In genomic region chr12:111330800-111331752, GRCh38 we compare ENCODE assay signal across 9 cellular contexts. TPM values are rescaled to one million over a fixed set of nuclear protein-coding genes. Genes with fewer than 3 reads are reported as not detected.
DNase-seq lines count a peak whose midpoint lies in the region; ATAC-seq, FAIRE-seq and TF ChIP-seq lines count a peak whose summit lies in the region.
"Had no signal": no experiment of that assay in that cellular context is flagged by ENCODE, and none has a peak within 500 bp of the region (broad histone marks: within the 10 kb centered on the region; RNA-seq: fewer than 3 reads in every experiment).

No MANE protein-coding gene starts in this region.

- DNase-seq in ACHN (peak; percentile 82), GM12864 (ENCODE audit: low read depth) (no peak), NCI-H2227 treated with DMSO at 0.1 percent for 48 hours (lab: John Stamatoyannopoulos, UW) (peak; percentile 45), GM12878 (ENCODE audit: low read depth, low spot score) (no peak), left colon (no peak), esophagus muscularis mucosa (ENCODE audit: extremely low spot score) (no peak)

- RAD21 ChIA-PET in GM12878 (lab: Charles Lee; ENCODE audit: unreplicated experiment), result interaction anchor here (0.6 to 1.2 kb wide), 2 partner anchors 16 to 121 kb away, joined by 3 to 16 read pairs; no protein-coding TSS in a partner anchor

- SMC1A ChIA-PET in GM12878 (lab: Charles Lee; ENCODE audit: uncharacterized antibody, unreplicated experiment), result interaction anchor here (0.9 to 2.4 kb wide), 5 partner anchors 65 to 208 kb away, joined by 3 to 7 read pairs (median 3); no protein-coding TSS in a partner anchor

- no peaks in the 10 kb centered on the region for H3K9me3 ChIP-seq in GM12878 (replicated peaks; ENCODE audit: control insufficient read depth, insufficient read depth, low read length)
- no peaks in the 10 kb centered on the region for H3K9me3 ChIP-seq in esophagus muscularis mucosa

- in situ Hi-C loops in ACHN (cut with HindIII; ENCODE audit: low pct_ligation_motif_present, low pct_unique_long_range_greater_than_20kb, low sequenced_read_pairs), result no loop called here
- in situ Hi-C loops in GM12878 (cut with MboI), result loop anchor here (5.0 kb wide), 1 partner anchor 116 kb away; no protein-coding TSS in a partner anchor

- TF ChIP-seq EP300 in GM12878 (IDR thresholded peaks at IDR 0.05; ENCODE audit: borderline replicate concordance in 1 of 2, control insufficient read depth in 1 of 2, low read depth in 2 of 2, low read length in 2 of 2) (no peak), esophagus muscularis mucosa (IDR thresholded peaks at IDR 0.05) (no peak)

- no peaks in the 10 kb centered on the region for H3K79me2 ChIP-seq in GM12878 (ENCODE audit: control insufficient read depth, insufficient read depth, low read length)

- H3K4me2 ChIP-seq in GM12878 (ENCODE audit: control insufficient read depth, insufficient read depth), result no peak overlapping the region

- H4K20me1 ChIP-seq in GM12878 (ENCODE audit: control insufficient read depth, insufficient read depth), result no peaks in the 10 kb centered on the region

- no peak for TF ChIP-seq POLR2A in GM12878 (IDR thresholded peaks at IDR 0.05; ENCODE audit: low read depth, low read length)
- no peak for TF ChIP-seq POLR2A in esophagus muscularis mucosa (IDR thresholded peaks at IDR 0.05; ENCODE audit: low read depth)

- no peak overlapping the region for H2AFZ ChIP-seq in GM12878 (ENCODE audit: control insufficient read depth, low read depth, low read length)

- POLR2A ChIA-PET in GM12878 (lab: Charles Lee), result no interaction called here

- CTCF ChIA-PET in GM12878 (lab: Yijun Ruan, JAX), result interaction anchor here (0.7 to 2.0 kb wide), 11 partner anchors 16 to 343 kb away, joined by 3 to 18 read pairs (median 4); no protein-coding TSS in a partner anchor

- intact Hi-C loops in GM12878 (cut with micrococcal nuclease; ENCODE audit: unreplicated experiment) (loop anchor here (1.0 to 10.0 kb wide), 4 partner anchors 66 to 344 kb away; no protein-coding TSS in a partner anchor), left colon (cut with DNase I, micrococcal nuclease) (no loop called here), esophagus muscularis mucosa (cut with DNase I) (no loop called here)

- BruUV-seq in GM12878 (replicated peaks; lab: Mats Ljungman, UMichigan), result no TSS peak

- H3K4me3 ChIP-seq in GM12864 (ENCODE audit: low read depth, low read length), result no peak overlapping the region
- H3K4me3 ChIP-seq in GM12878, result no peak overlapping the region
- H3K4me3 ChIP-seq in esophagus muscularis mucosa, result no peak overlapping the region

- no peak overlapping the region for H3K27ac ChIP-seq in GM12878 (ENCODE audit: control insufficient read depth, insufficient read depth)
- no peak overlapping the region for H3K27ac ChIP-seq in esophagus muscularis mucosa (replicated peaks in 1 of 4)

- ATAC-seq in GM12878, result peak; percentile 69
- peak; percentile 64 for ATAC-seq in left colon
- ATAC-seq in HG02759 (IDR thresholded peaks at IDR 0.05; ENCODE audit: unreplicated experiment), result no peak
- ATAC-seq in GM18909 (IDR thresholded peaks at IDR 0.05; ENCODE audit: poor library complexity, unreplicated experiment), result no peak
- ATAC-seq: effector memory CD8-positive, alpha-beta T cell had no signal

- H3K27me3 ChIP-seq in GM12878 (replicated peaks in 1 of 2; ENCODE audit: control insufficient read depth in 2 of 2, insufficient read depth in 2 of 2, low read length in 1 of 2) (no peaks in the 10 kb centered on the region; a peak in 2 of 4 replicates), esophagus muscularis mucosa (peaks cover 0 to 18% (median 0%) of the 10 kb centered on the region in 4 donors)

- peak; percentile 57 for TF ChIP-seq CTCF in GM12864 (IDR thresholded peaks at IDR 0.05; ENCODE audit: low read depth, low read length, missing control alignments)
- TF ChIP-seq CTCF in GM12878 (IDR thresholded peaks at IDR 0.05 in 2 of 3, conservative IDR thresholded peaks at IDR 0.05 in 1 of 3; ENCODE audit: control insufficient read depth in 2 of 3, extremely low read depth in 1 of 3, insufficient read depth in 1 of 3, low read depth in 3 of 3, low read length in 3 of 3), result peak; percentile 50 to 62 (median 53)
- peak in 1 of 3 experiments; percentile 40 for TF ChIP-seq CTCF in esophagus muscularis mucosa (IDR thresholded peaks at IDR 0.05)

- H3K36me3 ChIP-seq in GM12878 (ENCODE audit: control insufficient read depth in 2 of 2, insufficient read depth in 2 of 2, low read length in 1 of 2), result no peaks in the 10 kb centered on the region
- no peaks in the 10 kb centered on the region for H3K36me3 ChIP-seq in esophagus muscularis mucosa

- no peak overlapping the region for H3K9ac ChIP-seq in GM12878 (ENCODE audit: control insufficient read depth, insufficient read depth, low read length)

- 24% methylated on average over 8 of the region's 8 CpGs for WGBS in GM12878 (ENCODE audit: insufficient coverage, insufficient replicate concordance, low lambda C conversion rate, missing lambda C conversion rate)
- WGBS in esophagus muscularis mucosa, result 57% methylated on average over 8 of the region's 8 CpGs

- FAIRE-seq in GM12878 (lab: Jason Lieb, UNC), result peak; percentile 94

- no peaks in the 10 kb centered on the region for H3K4me1 ChIP-seq in GM12878 (ENCODE audit: control insufficient read depth, insufficient read depth, low read length)
- no peaks in the 10 kb centered on the region for H3K4me1 ChIP-seq in esophagus muscularis mucosa

- peak; percentile 54 for TF ChIP-seq RAD21 in GM12878 (IDR thresholded peaks at IDR 0.05; ENCODE audit: insufficient read depth, low read depth, low read length)

TF ChIP-seq in GM12878, 131 proteins besides CTCF, POLR2A, EP300 and RAD21:
- TF ChIP-seq SMC3 (IDR thresholded peaks at IDR 0.05; ENCODE audit: borderline replicate concordance, low read length) (peak; percentile 38; the same call in 1 of the 2 replicates), TCF12 (IDR thresholded peaks at IDR 0.05; ENCODE audit: low read depth, low read length) (no peak), ZNF217 (IDR thresholded peaks at IDR 0.05) (no peak), STAT1 (conservative IDR thresholded peaks at IDR 0.05) (no peak)

RNA-seq across cellular contexts. Expression of gene PHETA1, which starts 37.8 kb away (rescaled TPM):
- total RNA-seq in GM12878 (2013; cell fraction: nucleolus; rRNA removed), result 1.8 and 3.4 TPM in 2 replicates
- total RNA-seq in GM12878 (2014; rRNA removed), result 0.45 and 0.65 TPM in 2 replicates
- 0.18 and 0.28 TPM in 2 replicates for total RNA-seq in GM12878 (2014; rRNA removed; fragmentation: Illumina TruSeq; extraction: Trizol)
- total RNA-seq in GM12878 (2021), result 1.3 and 1.4 TPM in 2 replicates
- 0.21 TPM for polyA plus RNA-seq in GM12878 (2011; ENCODE audit: low read depth)
- 0.30 and 0.79 TPM in 2 replicates for polyA plus RNA-seq in GM12878 (2011; rRNA removed)
- polyA plus RNA-seq in GM12878 (2011; cell fraction: cytosol; rRNA removed), result 1.0 and 1.8 TPM in 2 replicates
- 2.5 and 3.0 TPM in 2 replicates for polyA plus RNA-seq in GM12878 (2011; cell fraction: nucleus; rRNA removed)
- 1.0 and 1.3 TPM in 2 replicates for polyA plus RNA-seq in GM12878 (2012)
- polyA plus RNA-seq in GM12878 (2014; fragmentation: Illumina TruSeq; extraction: Trizol), result 0.29 TPM in 1 of 2 replicates, not detected in the other
- polyA plus RNA-seq in GM12878 (2014; fragmentation: Nextera tagmentation; extraction: Ambion mirVana), result under 1 TPM in 1 of 2 experiments, not detected in 1; 0.02 TPM
- 0.51 and 1.4 TPM in 2 replicates for polyA plus RNA-seq in GM12878 (2014; rRNA removed)
- polyA plus RNA-seq in GM12878 (2016; fragmentation: Nextera tagmentation; extraction: Ambion mirVana), result 1 to 10 TPM in 1 of 2 experiments, under 1 TPM in 1; 0.59 to 1.1 TPM
- 0.51 and 1.3 TPM in 2 replicates for polyA minus RNA-seq in GM12878 (2011; rRNA and poly(A)+ RNA removed)
- 0.53 and 0.73 TPM in 2 replicates for polyA minus RNA-seq in GM12878 (2011; cell fraction: cytosol; rRNA and poly(A)+ RNA removed)
- polyA minus RNA-seq in GM12878 (2011; cell fraction: nucleus; rRNA and poly(A)+ RNA removed), result 0.60 and 1.3 TPM in 2 replicates
- 10 to 100 TPM; 27.9 to 39.1 TPM for total RNA-seq in left colon
- 10 to 100 TPM in 1 of 4 donors, 1 to 10 TPM in 3; 5.8 to 15.6 (median 9.5) TPM for total RNA-seq in esophagus muscularis mucosa

Comparison
In these comparisons a context has a peak if more than half of its experiments do, and no peak if none do; other contexts are left out.
1. DNase-seq: peak in ACHN (single experiment) and NCI-H2227 treated with DMSO at 0.1 percent for 48 hours (single experiment); none in GM12864 (single experiment), GM12878 (single experiment), left colon (0 of 2) and esophagus muscularis mucosa (single experiment).
2. ATAC-seq: peak in GM12878 (single experiment) and left colon (single experiment); none in HG02759 (single experiment) and GM18909 (single experiment).